Comparison of ENCODE assay signal across 11 cellular contexts in genomic region chr1:206672844-206673758, GRCh38. TPM values are rescaled to one million over a fixed set of nuclear protein-coding genes. Genes with fewer than 3 reads are reported as not detected.
DNase-seq lines count a peak whose midpoint lies in the region; ATAC-seq and TF ChIP-seq lines count a peak whose summit lies in the region.
"Had no signal": no experiment of that assay in that cellular context is flagged by ENCODE, and none has a peak within 500 bp of the region (broad histone marks: within the 10 kb centered on the region; RNA-seq: fewer than 3 reads in every experiment).

No MANE protein-coding gene starts in this region.

- POLR2A ChIA-PET in A673 (lab: Charles Lee; ENCODE audit: low non-redundant PET): no interaction called here

- peak overlapping the region; percentile 17; the same call in 1 of the 2 replicates for H3K4me2 ChIP-seq in MM.1S (ENCODE audit: low read depth, low read length)

- no peak overlapping the region for H3K4me3 ChIP-seq in MM.1S (ENCODE audit: low read length)
- no peak overlapping the region for H3K4me3 ChIP-seq in brain microvascular endothelial cell (ENCODE audit: low read depth, low read length)
- H3K4me3 ChIP-seq in A673 (ENCODE audit: low read depth, low read length, poor library complexity, severe bottlenecking): no peak overlapping the region

- H3K4me1 ChIP-seq in MM.1S (ENCODE audit: low read length) (peaks cover 42% of the 10 kb centered on the region), A673 (ENCODE audit: insufficient read depth, low read length, poor library complexity, severe bottlenecking) (no peaks in the 10 kb centered on the region)

- DNase-seq in AML-193 (lab: John Stamatoyannopoulos, UW) (peak; percentile 68 to 83), MM.1S (peak; percentile 37), brain microvascular endothelial cell (peak; percentile 54), medulla oblongata (ENCODE audit: extremely low spot score) (peak; percentile 71), A673 (ENCODE audit: low spot score) (no peak), NCI-H2196 (lab: John Stamatoyannopoulos, UW; ENCODE audit: unreplicated experiment) (no peak)
- DNase-seq in activated naive CD4-positive, alpha-beta T cell treated with anti-CD3 and anti-CD28 coated beads, Interleukin-2, amount 50 U/mL, for 16 hours: no peak
- DNase-seq: activated CD4-positive, alpha-beta T cell treated with anti-CD3 and anti-CD28 coated beads, Interleukin-2, amount 10 ng/mL, durations not matched to agents 7 days and 5 days; CD4-positive, alpha-beta memory T cell; stimulated activated naive CD8-positive, alpha-beta T cell treated with anti-CD3 and anti-CD28 coated beads, Interleukin-15, amount 100 ng/mL, for 72 hours had no signal

- in situ Hi-C loops in brain microvascular endothelial cell (cut with HindIII; ENCODE audit: low pct_ligation_motif_present, low sequenced_read_pairs): no loop called here

- H3K9me3 ChIP-seq in MM.1S (replicated peaks; ENCODE audit: insufficient read depth, low read length): no peaks in the 10 kb centered on the region
- no peaks in the 10 kb centered on the region for H3K9me3 ChIP-seq in A673 (ENCODE audit: low read depth, low read length, poor library complexity, severe bottlenecking)

- no peak for TF ChIP-seq CTCF in MM.1S (IDR thresholded peaks at IDR 0.05; ENCODE audit: low read length)
- TF ChIP-seq CTCF in brain microvascular endothelial cell (IDR thresholded peaks at IDR 0.05; ENCODE audit: low read depth, low read length, missing control alignments): no peak
- TF ChIP-seq CTCF in A673 (conservative IDR thresholded peaks at IDR 0.05; ENCODE audit: low read depth, low read length): no peak

- no peak overlapping the region for H3K27ac ChIP-seq in MM.1S (ENCODE audit: low read length)
- peak overlapping the region; percentile 21 for H3K27ac ChIP-seq in brain microvascular endothelial cell
- no peak overlapping the region for H3K27ac ChIP-seq in A673 (ENCODE audit: low read depth, low read length, poor library complexity, severe bottlenecking)

- H3K36me3 ChIP-seq in MM.1S (replicated peaks; ENCODE audit: insufficient read depth, low read length) (no peaks in the 10 kb centered on the region), brain microvascular endothelial cell (replicated peaks) (no peaks in the 10 kb centered on the region), A673 (ENCODE audit: insufficient read depth, low read length, poor library complexity, severe bottlenecking) (no peaks in the 10 kb centered on the region)

- no peaks in the 10 kb centered on the region for H4K20me1 ChIP-seq in MM.1S (ENCODE audit: insufficient read depth, low read length)

- H3K9me2 ChIP-seq in MM.1S (replicated peaks; ENCODE audit: insufficient read depth, low read length): no peaks in the 10 kb centered on the region

- BruUV-seq in A673 (replicated peaks; lab: Mats Ljungman, UMichigan): no TSS peak

- CTCF ChIA-PET in A673 (lab: Charles Lee): no interaction called here

- no peak for ATAC-seq in GM21423 (IDR thresholded peaks at IDR 0.05; ENCODE audit: unreplicated experiment)
- ATAC-seq: stimulated activated naive CD8-positive, alpha-beta T cell treated with anti-CD3 and anti-CD28 coated beads, Interleukin-15, amount 100 ng/mL, for 72 hours had no signal

- H3K9ac ChIP-seq in MM.1S (ENCODE audit: low read length): no peak overlapping the region

- H3K79me2 ChIP-seq in MM.1S (ENCODE audit: low read length): no peaks in the 10 kb centered on the region

- intact Hi-C loops in A673 (cut with micrococcal nuclease; ENCODE audit: unreplicated experiment): no loop called here

- H2AFZ ChIP-seq in MM.1S (ENCODE audit: low read length): no peak overlapping the region

- H3K27me3 ChIP-seq in MM.1S (replicated peaks; ENCODE audit: insufficient read depth, low read length) (no peaks in the 10 kb centered on the region), brain microvascular endothelial cell (replicated peaks) (no peaks in the 10 kb centered on the region), A673 (replicated peaks; ENCODE audit: insufficient read depth, low read depth, low read length, poor library complexity) (no peaks in the 10 kb centered on the region)

- H3F3A ChIP-seq in MM.1S (ENCODE audit: insufficient read depth, low read length): peaks cover 9% of the 10 kb centered on the region

RNA-seq across cellular contexts. Expression of gene MAPKAPK2, which starts 11.6 kb away (rescaled TPM):
- 39.2 and 41.9 TPM in 2 replicates for total RNA-seq in A673 (2021)

RNA-seq across cellular contexts. Expression of gene DYRK3, which starts 37.8 kb away (rescaled TPM):
- total RNA-seq in A673 (2021): 18.7 and 24.0 TPM in 2 replicates

Comparison
In these comparisons a context has a peak if more than half of its experiments do, and no peak if none do; other contexts are left out.
1. DNase-seq: peak in AML-193 (2 of 2), MM.1S (single experiment), brain microvascular endothelial cell (single experiment) and medulla oblongata (single experiment); none in A673 (single experiment), NCI-H2196 (single experiment) and activated naive CD4-positive, alpha-beta T cell treated with anti-CD3 and anti-CD28 coated beads, Interleukin-2, amount 50 U/mL, for 16 hours (single experiment).